Comparison of ENCODE assay signal across 18 cellular contexts in genomic region chr17:80385046-80385445, GRCh38. TPM values are rescaled to one million over a fixed set of nuclear protein-coding genes. Genes with fewer than 3 reads are reported as not detected.
DNase-seq lines count a peak whose midpoint lies in the region; ATAC-seq and TF ChIP-seq lines count a peak whose summit lies in the region.
"Had no signal": no experiment of that assay in that cellular context is flagged by ENCODE, and none has a peak within 500 bp of the region (broad histone marks: within the 10 kb centered on the region; RNA-seq: fewer than 3 reads in every experiment).

No MANE protein-coding gene starts in this region.

- no peak overlapping the region for H3K4me3 ChIP-seq in HUES6 (ENCODE audit: low read depth, low read length)
- H3K4me3 ChIP-seq in coronary artery, result no peak overlapping the region
- H3K4me3 ChIP-seq in osteoblast (ENCODE audit: insufficient read depth, low read length), result no peak overlapping the region
- H3K4me3 ChIP-seq: BLaER1 treated with 17β-estradiol and CSF1 and Interleukin-3, amounts not matched to agents 10 nM and 100 nM; K562 had no signal

- H3K36me3 Mint-ChIP-seq in activated CD4-positive, alpha-beta T cell treated with anti-CD3 and anti-CD28 coated beads for 36 hours (ENCODE audit: low read depth), result peaks cover 84% of the 10 kb centered on the region
- H3K36me3 Mint-ChIP-seq in activated CD4-positive, alpha-beta T cell treated with anti-CD3 and anti-CD28 coated beads, Interleukin-2, amount 10 ng/mL, durations not matched to agents 7 days and 5 days (ENCODE audit: low read depth), result peaks cover 82% of the 10 kb centered on the region

- no peak for DNase-seq in activated CD4-positive, alpha-beta T cell treated with anti-CD3 and anti-CD28 coated beads for 36 hours
- no peak for DNase-seq in activated CD4-positive, alpha-beta T cell treated with anti-CD3 and anti-CD28 coated beads, Interleukin-2, amount 10 ng/mL, durations not matched to agents 7 days and 5 days
- peak; percentile 54 for DNase-seq in coronary artery (ENCODE audit: low spot score)
- DNase-seq in osteoblast (ENCODE audit: insufficient read length, low spot score, missing footprints), result peak; percentile 36
- no peak for DNase-seq in SIG-M5 (lab: John Stamatoyannopoulos, UW)
- no peak for DNase-seq in putamen (ENCODE audit: low spot score)
- DNase-seq: 8988T; HFFc6; NCI-H1092; NCI-H2107; NCI-H345; NCI-H526 treated with DMSO at 0.1 percent for 48 hours; NK-92 treated with Interleukin-12 subunit alpha and Interleukin-12 subunit beta, amount 100 ng/mL, for 24 hours had no signal

- peaks cover 97% of the 10 kb centered on the region for H3K36me3 ChIP-seq in HUES6 (ENCODE audit: control insufficient read depth, insufficient read depth, low read length)
- H3K36me3 ChIP-seq in osteoblast (ENCODE audit: insufficient read depth, low read length), result peaks cover 96% of the 10 kb centered on the region

- no peaks in the 10 kb centered on the region for H3K79me2 ChIP-seq in osteoblast (ENCODE audit: insufficient read depth, low read length)

- intact Hi-C loops in activated CD4-positive, alpha-beta T cell treated with anti-CD3 and anti-CD28 coated beads for 36 hours (cut with DNase I, micrococcal nuclease), result loop anchor here in 1 of 2 experiments (10.0 kb wide), 1 partner anchor 190 kb away; no protein-coding TSS in a partner anchor

- no peak overlapping the region for H2AFZ ChIP-seq in osteoblast (ENCODE audit: low read length)

- no peak overlapping the region for H3K4me2 ChIP-seq in osteoblast (ENCODE audit: insufficient read depth, low read length)
- H3K4me2 ChIP-seq: BLaER1 treated with 17β-estradiol and CSF1 and Interleukin-3, amounts not matched to agents 10 nM and 100 nM had no signal

- H3K27me3 ChIP-seq in HUES6 (ENCODE audit: control insufficient read depth, insufficient read depth, low read length), result no peaks in the 10 kb centered on the region
- no peaks in the 10 kb centered on the region for H3K27me3 ChIP-seq in osteoblast (ENCODE audit: insufficient read depth, low read length)
- H3K27me3 ChIP-seq: BLaER1 treated with 17β-estradiol and CSF1 and Interleukin-3, amounts not matched to agents 10 nM and 100 nM had no signal

- no peaks in the 10 kb centered on the region for H3K27me3 Mint-ChIP-seq in activated CD4-positive, alpha-beta T cell treated with anti-CD3 and anti-CD28 coated beads for 36 hours
- H3K27me3 Mint-ChIP-seq in activated CD4-positive, alpha-beta T cell treated with anti-CD3 and anti-CD28 coated beads, Interleukin-2, amount 10 ng/mL, durations not matched to agents 7 days and 5 days, result no peaks in the 10 kb centered on the region

- H3K27ac Mint-ChIP-seq in activated CD4-positive, alpha-beta T cell treated with anti-CD3 and anti-CD28 coated beads for 36 hours, result no peak overlapping the region
- H3K27ac Mint-ChIP-seq in activated CD4-positive, alpha-beta T cell treated with anti-CD3 and anti-CD28 coated beads, Interleukin-2, amount 10 ng/mL, durations not matched to agents 7 days and 5 days, result no peak overlapping the region
- H3K27ac Mint-ChIP-seq: HFFc6 had no signal

- TF ChIP-seq CTCF in coronary artery (IDR thresholded peaks at IDR 0.05) (no peak), osteoblast (IDR thresholded peaks at IDR 0.05; ENCODE audit: extremely low read depth, low read depth, low read length) (no peak)

- no peak overlapping the region for H3K4me3 Mint-ChIP-seq in activated CD4-positive, alpha-beta T cell treated with anti-CD3 and anti-CD28 coated beads for 36 hours
- H3K4me3 Mint-ChIP-seq in activated CD4-positive, alpha-beta T cell treated with anti-CD3 and anti-CD28 coated beads, Interleukin-2, amount 10 ng/mL, durations not matched to agents 7 days and 5 days, result no peak overlapping the region
- H3K4me3 Mint-ChIP-seq: HFFc6 had no signal

- H3K27ac ChIP-seq in HUES6 (ENCODE audit: low read depth, low read length) (no peak overlapping the region), coronary artery (no peak overlapping the region), osteoblast (ENCODE audit: low read depth, low read length) (no peak overlapping the region)
- H3K27ac ChIP-seq: HL-60 had no signal

- POLR2A ChIA-PET in activated CD4-positive, alpha-beta T cell treated with anti-CD3 and anti-CD28 coated beads for 36 hours (lab: Charles Lee), result interaction anchor here (0.9 kb wide), 1 partner anchor 12 kb away, joined by 3 read pairs; no protein-coding TSS in a partner anchor
- POLR2A ChIA-PET in activated CD4-positive, alpha-beta T cell treated with anti-CD3 and anti-CD28 coated beads, Interleukin-2, amount 10 ng/mL, durations not matched to agents 7 days and 5 days (lab: Charles Lee), result no interaction called here

- no peaks in the 10 kb centered on the region for H3K4me1 ChIP-seq in HUES6 (ENCODE audit: control insufficient read depth, insufficient read depth, low read length)
- no peaks in the 10 kb centered on the region for H3K4me1 ChIP-seq in osteoblast (ENCODE audit: insufficient read depth, low read length)
- H3K4me1 ChIP-seq: BLaER1 treated with 17β-estradiol and CSF1 and Interleukin-3, amounts not matched to agents 10 nM and 100 nM had no signal

- H3K4me1 Mint-ChIP-seq in activated CD4-positive, alpha-beta T cell treated with anti-CD3 and anti-CD28 coated beads for 36 hours, result no peaks in the 10 kb centered on the region
- peaks cover 9% of the 10 kb centered on the region for H3K4me1 Mint-ChIP-seq in activated CD4-positive, alpha-beta T cell treated with anti-CD3 and anti-CD28 coated beads, Interleukin-2, amount 10 ng/mL, durations not matched to agents 7 days and 5 days

- CTCF ChIA-PET in activated CD4-positive, alpha-beta T cell treated with anti-CD3 and anti-CD28 coated beads for 36 hours (lab: Charles Lee), result interaction anchor here (0.6 to 1.2 kb wide), 2 partner anchors 8 to 640 kb away, joined by 3 read pairs; no protein-coding TSS in a partner anchor
- CTCF ChIA-PET in activated CD4-positive, alpha-beta T cell treated with anti-CD3 and anti-CD28 coated beads, Interleukin-2, amount 10 ng/mL, durations not matched to agents 7 days and 5 days (lab: Charles Lee), result interaction anchor here (0.7 to 0.9 kb wide), 2 partner anchors 14 to 101 kb away, joined by 3 read pairs; no protein-coding TSS in a partner anchor

- H4K20me1 ChIP-seq in osteoblast (ENCODE audit: insufficient read depth, low read length), result peaks cover 3% of the 10 kb centered on the region

- no peaks in the 10 kb centered on the region for H3K9me3 Mint-ChIP-seq in activated CD4-positive, alpha-beta T cell treated with anti-CD3 and anti-CD28 coated beads for 36 hours (ENCODE audit: low read depth)
- no peaks in the 10 kb centered on the region for H3K9me3 Mint-ChIP-seq in activated CD4-positive, alpha-beta T cell treated with anti-CD3 and anti-CD28 coated beads, Interleukin-2, amount 10 ng/mL, durations not matched to agents 7 days and 5 days
- H3K9me3 Mint-ChIP-seq: HFFc6 had no signal

- H3K9me3 ChIP-seq in HUES6 (ENCODE audit: control insufficient read depth, insufficient read depth, low read depth, low read length) (no peaks in the 10 kb centered on the region), osteoblast (ENCODE audit: low read depth, low read length) (no peaks in the 10 kb centered on the region)
- H3K9me3 ChIP-seq: BLaER1 treated with 17β-estradiol and CSF1 and Interleukin-3, amounts not matched to agents 10 nM and 100 nM had no signal

- peak; percentile 10 for ATAC-seq in activated CD4-positive, alpha-beta T cell treated with anti-CD3 and anti-CD28 coated beads for 36 hours
- ATAC-seq in GM19035 (IDR thresholded peaks at IDR 0.05; ENCODE audit: unreplicated experiment), result no peak
- ATAC-seq: K562 had no signal

- H3K9ac ChIP-seq in HUES6 (ENCODE audit: low read length), result peak overlapping the region; percentile 4
- H3K9ac ChIP-seq: BLaER1 treated with 17β-estradiol and CSF1 and Interleukin-3, amounts not matched to agents 10 nM and 100 nM had no signal

RNA-seq across cellular contexts. Expression of gene ENDOV, which starts 29.9 kb away (rescaled TPM):
- total RNA-seq in activated CD4-positive, alpha-beta T cell treated with anti-CD3 and anti-CD28 coated beads for 36 hours, result 10 to 100 TPM; 12.3 to 13.0 TPM
- total RNA-seq in activated CD4-positive, alpha-beta T cell treated with anti-CD3 and anti-CD28 coated beads, Interleukin-2, amount 10 ng/mL, durations not matched to agents 7 days and 5 days, result 10 to 100 TPM; 16.6 to 17.1 TPM
- total RNA-seq in osteoblast, result 19.5 and 25.9 TPM in 2 replicates

Comparison
In these comparisons a context has a peak if more than half of its experiments do, and no peak if none do; other contexts are left out.
1. DNase-seq: peak in coronary artery (single experiment) and osteoblast (single experiment); none in activated CD4-positive, alpha-beta T cell treated with anti-CD3 and anti-CD28 coated beads for 36 hours (single experiment), activated CD4-positive, alpha-beta T cell treated with anti-CD3 and anti-CD28 coated beads, Interleukin-2, amount 10 ng/mL, durations not matched to agents 7 days and 5 days (single experiment), SIG-M5 (single experiment) and putamen (single experiment).